ENCODE assay signal across 28 cellular contexts in the genomic region with DNA sequence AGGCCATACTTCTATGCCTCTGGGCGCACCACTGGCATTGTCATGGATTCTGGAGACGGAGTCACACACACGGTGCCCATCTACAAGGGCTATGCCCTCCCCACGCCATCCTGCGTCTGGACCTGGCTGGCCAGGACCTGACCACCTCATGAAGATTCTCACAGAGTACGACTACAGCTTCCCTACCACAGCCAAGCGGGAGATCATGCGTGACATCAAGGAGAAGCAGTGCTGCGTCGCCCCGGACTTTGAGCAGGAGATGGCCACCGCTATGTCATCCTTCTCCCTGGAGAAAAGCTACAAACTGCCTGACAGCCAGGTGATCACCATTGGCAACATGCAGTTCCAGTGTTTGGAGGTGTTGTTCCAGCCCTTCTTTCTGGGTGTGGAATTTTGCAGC. TPM values are rescaled to one million over a fixed set of nuclear protein-coding genes. Genes with fewer than 3 reads are reported as not detected.
"Had no signal": no experiment of that assay in that cellular context is flagged by ENCODE, and none has a peak within 500 bp of the region (broad histone marks: within the 10 kb centered on the region; RNA-seq: fewer than 3 reads in every experiment).

No MANE protein-coding gene starts in this region.

- ATAC-seq: effector memory CD8-positive, alpha-beta T cell; heart right ventricle; left lobe of liver; mucosa of descending colon; natural killer cell treated with Interleukin-12 subunit alpha and Interleukin-12 subunit beta and Interleukin-15 and Interleukin-18, amount 100 ng/mL, for 72 hours; right cardiac atrium; stimulated activated memory B cell treated with anti-CD40 and anti-IgM and Interleukin-4, amounts not matched to agents 10 μg/mL and 1 μg/mL and 100 μg/mL, for 72 hours; upper lobe of right lung had no signal

- DNase-seq: cortex of kidney; effector memory CD8-positive, alpha-beta T cell; erythroblast; esophagus squamous epithelium; foreskin melanocyte; glutamatergic neuron; heart right ventricle; hypothalamus; immature natural killer cell; mesenchymal stem cell; mucosa of descending colon; naive B cell; nucleus accumbens; right cardiac atrium; spleen; stimulated activated CD4-positive, alpha-beta T cell treated with anti-CD3 and anti-CD28 coated beads, Interleukin-4, amount 100 ng/mL, for 4 hours; transverse colon; upper lobe of right lung; uterus had no signal

- H3K4me3 Mint-ChIP-seq: effector memory CD8-positive, alpha-beta T cell; immature natural killer cell; mesothelial cell of epicardium; natural killer cell treated with Interleukin-12 subunit alpha and Interleukin-12 subunit beta and Interleukin-15 and Interleukin-18, amount 100 ng/mL, for 72 hours; neural progenitor cell; stimulated activated memory B cell treated with anti-CD40 and anti-IgM and Interleukin-4, amounts not matched to agents 10 μg/mL and 1 μg/mL and 100 μg/mL, for 72 hours; stimulated activated naive CD8-positive, alpha-beta T cell treated with anti-CD3 and anti-CD28 coated beads, Interleukin-15, Interleukin-2, amounts not matched to agents 100 ng/mL and 50 ng/mL, for 24 hours had no signal

- H3K27me3 Mint-ChIP-seq: effector memory CD8-positive, alpha-beta T cell; naive B cell; natural killer cell treated with Interleukin-12 subunit alpha and Interleukin-12 subunit beta and Interleukin-15 and Interleukin-18, amount 100 ng/mL, for 72 hours; stimulated activated memory B cell treated with anti-CD40 and anti-IgM and Interleukin-4, amounts not matched to agents 10 μg/mL and 1 μg/mL and 100 μg/mL, for 72 hours; stimulated activated naive CD8-positive, alpha-beta T cell treated with anti-CD3 and anti-CD28 coated beads, Interleukin-15, Interleukin-2, amounts not matched to agents 100 ng/mL and 50 ng/mL, for 24 hours had no signal

- H3K4me1 Mint-ChIP-seq: mesothelial cell of epicardium, naive B cell, neural progenitor cell had no signal

- H3K27ac Mint-ChIP-seq: effector memory CD8-positive, alpha-beta T cell; mesothelial cell of epicardium; naive B cell; natural killer cell treated with Interleukin-12 subunit alpha and Interleukin-12 subunit beta and Interleukin-15 and Interleukin-18, amount 100 ng/mL, for 72 hours; neural progenitor cell; stimulated activated memory B cell treated with anti-CD40 and anti-IgM and Interleukin-4, amounts not matched to agents 10 μg/mL and 1 μg/mL and 100 μg/mL, for 72 hours; stimulated activated naive CD8-positive, alpha-beta T cell treated with anti-CD3 and anti-CD28 coated beads, Interleukin-15, Interleukin-2, amounts not matched to agents 100 ng/mL and 50 ng/mL, for 24 hours had no signal

- H3K9me3 Mint-ChIP-seq: effector memory CD8-positive, alpha-beta T cell; natural killer cell treated with Interleukin-12 subunit alpha and Interleukin-12 subunit beta and Interleukin-15 and Interleukin-18, amount 100 ng/mL, for 72 hours; neural progenitor cell; stimulated activated naive CD8-positive, alpha-beta T cell treated with anti-CD3 and anti-CD28 coated beads, Interleukin-15, Interleukin-2, amounts not matched to agents 100 ng/mL and 50 ng/mL, for 24 hours had no signal

RNA-seq across cellular contexts. Expression of a gene that starts 23.8 kb away (rescaled TPM):
- total RNA-seq: natural killer cell treated with Interleukin-12 subunit alpha and Interleukin-12 subunit beta and Interleukin-15 and Interleukin-18, amount 100 ng/mL, for 72 hours; osteocyte had no signal

RNA-seq across cellular contexts. Expression of a gene that starts 42.3 kb away (rescaled TPM):
- total RNA-seq: left lobe of liver, lung microvascular endothelial cell, osteocyte, prostate gland had no signal
